ENCODE assay signal across 11 cellular contexts in the genomic region with DNA sequence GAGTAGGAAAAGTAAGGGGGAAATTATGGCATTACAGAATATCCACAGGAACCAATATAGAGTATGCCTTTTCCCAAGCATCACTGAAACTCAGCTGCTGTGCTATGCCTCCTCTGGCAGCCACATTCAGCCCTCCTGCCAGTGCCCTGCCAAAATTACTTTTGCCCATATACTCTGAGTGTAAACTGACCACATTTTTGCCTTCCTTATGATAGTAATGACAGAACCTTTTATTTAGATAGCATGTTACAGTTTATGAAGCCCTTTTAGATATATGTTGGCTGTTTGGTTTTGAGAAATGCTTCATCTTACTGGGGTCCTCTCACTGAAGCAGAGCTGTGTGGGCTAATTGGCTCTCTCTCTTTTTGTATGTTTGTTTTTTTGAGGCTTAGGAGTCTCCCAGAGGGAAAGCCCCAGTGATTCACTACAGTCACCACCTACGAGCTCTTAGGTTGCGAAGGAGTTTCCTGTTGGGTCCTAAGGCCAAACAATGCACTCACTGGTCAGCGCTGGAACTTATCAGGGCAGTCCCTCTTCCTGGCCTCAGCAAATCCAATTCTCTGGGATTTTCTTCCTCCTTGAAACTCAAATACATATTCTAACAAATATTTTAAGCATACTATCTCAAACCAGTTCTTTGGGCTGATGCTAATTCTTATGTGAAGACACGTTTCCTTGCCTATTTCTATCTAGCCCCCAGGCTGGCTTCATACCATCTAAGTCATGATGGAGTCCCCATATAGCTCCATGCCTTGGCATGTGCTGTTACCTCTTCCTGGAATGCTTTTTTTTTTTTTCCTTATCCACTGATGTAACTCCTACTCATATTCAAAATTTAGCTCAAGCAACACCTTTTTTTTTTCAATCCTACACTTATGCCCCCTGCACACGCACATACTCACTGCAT. TPM values are rescaled to one million over a fixed set of nuclear protein-coding genes. Genes with fewer than 3 reads are reported as not detected.
DNase-seq lines count a peak whose midpoint lies in the region; ATAC-seq and TF ChIP-seq lines count a peak whose summit lies in the region.
"Had no signal": no experiment of that assay in that cellular context is flagged by ENCODE, and none has a peak within 500 bp of the region (broad histone marks: within the 10 kb centered on the region; RNA-seq: fewer than 3 reads in every experiment).

No MANE protein-coding gene starts in this region.

- intact Hi-C loops in natural killer cell (cut with micrococcal nuclease): no loop called here
- intact Hi-C loops in upper lobe of right lung (cut with DNase I): no loop called here

- no peak for DNase-seq in natural killer cell treated with Interleukin-12 subunit alpha and Interleukin-12 subunit beta and Interleukin-15 and Interleukin-18, amount 100 ng/mL, for 72 hours (ENCODE audit: low spot score)
- no peak for DNase-seq in natural killer cell
- peak; percentile 29 for DNase-seq in RKO (ENCODE audit: low spot score)
- peak; percentile 41 for DNase-seq in fibroblast of villous mesenchyme (ENCODE audit: low read depth)
- DNase-seq in upper lobe of right lung: no peak
- DNase-seq in retina: no peak
- DNase-seq in 8988T: no peak
- DNase-seq: Caco-2 had no signal

- no peaks in the 10 kb centered on the region for H3K36me3 Mint-ChIP-seq in natural killer cell treated with Interleukin-12 subunit alpha and Interleukin-12 subunit beta and Interleukin-15 and Interleukin-18, amount 100 ng/mL, for 72 hours
- H3K36me3 Mint-ChIP-seq in natural killer cell: no peaks in the 10 kb centered on the region

- H3K27me3 Mint-ChIP-seq in natural killer cell treated with Interleukin-12 subunit alpha and Interleukin-12 subunit beta and Interleukin-15 and Interleukin-18, amount 100 ng/mL, for 72 hours: peaks cover 46 to 55% of the 10 kb centered on the region in 2 donors
- peaks cover 43 to 68% of the 10 kb centered on the region in 2 donors for H3K27me3 Mint-ChIP-seq in natural killer cell (ENCODE audit: low read depth in 2 of 2)

- H3K27ac Mint-ChIP-seq in natural killer cell treated with Interleukin-12 subunit alpha and Interleukin-12 subunit beta and Interleukin-15 and Interleukin-18, amount 100 ng/mL, for 72 hours: no peak overlapping the region
- no peak overlapping the region for H3K27ac Mint-ChIP-seq in natural killer cell

- H3K36me3 ChIP-seq in upper lobe of right lung: no peaks in the 10 kb centered on the region
- H3K36me3 ChIP-seq: neutrophil had no signal

- peak; percentile 48 to 61 for ATAC-seq in natural killer cell treated with Interleukin-12 subunit alpha and Interleukin-12 subunit beta and Interleukin-15 and Interleukin-18, amount 100 ng/mL, for 72 hours
- ATAC-seq in natural killer cell (no peak), upper lobe of right lung (peak; percentile 72), GM18867 (IDR thresholded peaks at IDR 0.05; ENCODE audit: unreplicated experiment) (no peak)
- ATAC-seq: K562 had no signal

- peaks cover 6% of the 10 kb centered on the region for H3K4me1 ChIP-seq in upper lobe of right lung

- H3K4me3 Mint-ChIP-seq in natural killer cell treated with Interleukin-12 subunit alpha and Interleukin-12 subunit beta and Interleukin-15 and Interleukin-18, amount 100 ng/mL, for 72 hours: no peak overlapping the region
- H3K4me3 Mint-ChIP-seq in natural killer cell: no peak overlapping the region

- H3K4me3 ChIP-seq in fibroblast of villous mesenchyme (ENCODE audit: low read depth, low read length) (no peak overlapping the region), upper lobe of right lung (no peak overlapping the region)
- H3K4me3 ChIP-seq: K562 had no signal

- H3K27me3 ChIP-seq in upper lobe of right lung: peaks cover 46% of the 10 kb centered on the region

- no peak overlapping the region for H3K27ac ChIP-seq in upper lobe of right lung
- H3K27ac ChIP-seq: neutrophil had no signal

- H3K9me3 Mint-ChIP-seq in natural killer cell treated with Interleukin-12 subunit alpha and Interleukin-12 subunit beta and Interleukin-15 and Interleukin-18, amount 100 ng/mL, for 72 hours: no peaks in the 10 kb centered on the region
- no peaks in the 10 kb centered on the region for H3K9me3 Mint-ChIP-seq in natural killer cell

- peaks cover 0 to 3% of the 10 kb centered on the region in 2 donors for H3K4me1 Mint-ChIP-seq in natural killer cell treated with Interleukin-12 subunit alpha and Interleukin-12 subunit beta and Interleukin-15 and Interleukin-18, amount 100 ng/mL, for 72 hours (ENCODE audit: low read depth in 2 of 2)
- H3K4me1 Mint-ChIP-seq in natural killer cell: no peaks in the 10 kb centered on the region

- H3K9me3 ChIP-seq in upper lobe of right lung: no peaks in the 10 kb centered on the region
- H3K9me3 ChIP-seq: Caco-2, neutrophil had no signal

- TF ChIP-seq CTCF in natural killer cell (IDR thresholded peaks at IDR 0.05) (no peak), fibroblast of villous mesenchyme (IDR thresholded peaks at IDR 0.05; ENCODE audit: insufficient read depth, low read depth, low read length) (no peak), upper lobe of right lung (IDR thresholded peaks at IDR 0.05) (no peak)

RNA-seq across cellular contexts. Expression of a gene that starts 3.7 kb away (rescaled TPM):
- total RNA-seq in natural killer cell treated with Interleukin-12 subunit alpha and Interleukin-12 subunit beta and Interleukin-15 and Interleukin-18, amount 100 ng/mL, for 72 hours: not detected
- total RNA-seq in natural killer cell (not detected), fibroblast of villous mesenchyme (not detected in 2 replicates), upper lobe of right lung (0.23 TPM)
- total RNA-seq: Caco-2, K562 had no signal

RNA-seq across cellular contexts. Expression of a gene that starts 27.7 kb away (rescaled TPM):
- total RNA-seq in natural killer cell treated with Interleukin-12 subunit alpha and Interleukin-12 subunit beta and Interleukin-15 and Interleukin-18, amount 100 ng/mL, for 72 hours: 1 to 10 TPM; 1.7 to 5.0 TPM
- 1 to 10 TPM; 1.1 to 2.4 (median 1.9) TPM for total RNA-seq in natural killer cell
- total RNA-seq in fibroblast of villous mesenchyme: 16.1 and 18.1 TPM in 2 replicates
- total RNA-seq in upper lobe of right lung: 8.3 TPM

Comparison
In these comparisons a context has a peak if more than half of its experiments do, and no peak if none do; other contexts are left out.
1. ATAC-seq: peak in natural killer cell treated with Interleukin-12 subunit alpha and Interleukin-12 subunit beta and Interleukin-15 and Interleukin-18, amount 100 ng/mL, for 72 hours (2 of 2) and upper lobe of right lung (single experiment); none in natural killer cell (0 of 3) and GM18867 (single experiment).
2. DNase-seq: peak in RKO (single experiment) and fibroblast of villous mesenchyme (single experiment); none in natural killer cell treated with Interleukin-12 subunit alpha and Interleukin-12 subunit beta and Interleukin-15 and Interleukin-18, amount 100 ng/mL, for 72 hours (single experiment), natural killer cell (single experiment), upper lobe of right lung (single experiment), retina (single experiment) and 8988T (single experiment).